Comparison of ENCODE assay signal across 1 cellular context in the genomic region with DNA sequence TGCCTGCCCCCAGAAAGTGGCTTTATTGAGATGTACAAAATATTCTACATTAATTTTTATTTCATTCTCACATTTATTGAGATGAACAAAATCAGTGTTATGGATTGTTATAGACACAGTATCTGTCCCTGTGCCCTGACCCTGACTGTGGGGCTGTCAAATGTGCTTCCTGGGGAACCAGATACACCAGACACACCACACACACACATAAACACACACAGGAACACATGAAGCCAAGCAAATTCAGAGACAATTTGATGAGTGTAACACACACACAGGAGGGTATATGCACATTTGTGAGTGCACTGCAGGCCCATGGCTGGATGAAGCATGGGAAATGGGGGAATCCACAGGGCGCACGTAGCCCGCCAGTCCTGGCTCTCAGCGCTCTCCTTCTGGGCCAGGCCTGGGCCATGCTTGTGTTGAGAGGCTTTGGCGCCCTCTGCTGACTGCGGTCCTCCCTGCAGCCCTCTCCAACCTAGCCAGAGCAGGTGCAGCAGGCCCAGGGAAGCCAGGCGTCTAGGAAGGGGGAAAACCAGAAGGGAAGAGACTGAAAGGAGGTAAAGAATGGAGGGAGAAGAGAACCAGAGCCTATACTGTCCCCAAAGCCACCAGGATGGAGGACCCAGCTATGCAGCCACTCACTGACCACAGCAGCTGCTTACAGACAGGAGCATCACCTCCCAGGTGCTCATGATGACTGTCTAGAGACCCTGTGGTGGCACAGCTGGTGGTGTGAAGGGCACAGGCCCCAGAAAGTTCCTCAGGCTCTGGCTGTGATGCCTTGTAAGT.
TF ChIP-seq lines count a peak whose summit lies in the region.

No MANE protein-coding gene starts in this region.

TF ChIP-seq in HCT116, 20 proteins besides CTCF, POLR2A, EP300 and RAD21 (continued from another document):
- TF ChIP-seq YY1 (IDR thresholded peaks at IDR 0.05; ENCODE audit: extremely low read depth, insufficient replicate concordance, low read depth, low read length): no peak
- TF ChIP-seq SIN3A (IDR thresholded peaks at IDR 0.05; ENCODE audit: low read depth): no peak
- TF ChIP-seq JUND (IDR thresholded peaks at IDR 0.05): no peak
- TF ChIP-seq, protein P1, sequence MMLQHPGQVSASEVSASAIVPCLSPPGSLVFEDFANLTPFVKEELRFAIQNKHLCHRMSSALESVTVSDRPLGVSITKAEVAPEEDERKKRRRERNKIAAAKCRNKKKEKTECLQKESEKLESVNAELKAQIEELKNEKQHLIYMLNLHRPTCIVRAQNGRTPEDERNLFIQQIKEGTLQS (IDR thresholded peaks at IDR 0.05): no peak
